Comparison of ENCODE assay signal across 20 cellular contexts in the genomic region with DNA sequence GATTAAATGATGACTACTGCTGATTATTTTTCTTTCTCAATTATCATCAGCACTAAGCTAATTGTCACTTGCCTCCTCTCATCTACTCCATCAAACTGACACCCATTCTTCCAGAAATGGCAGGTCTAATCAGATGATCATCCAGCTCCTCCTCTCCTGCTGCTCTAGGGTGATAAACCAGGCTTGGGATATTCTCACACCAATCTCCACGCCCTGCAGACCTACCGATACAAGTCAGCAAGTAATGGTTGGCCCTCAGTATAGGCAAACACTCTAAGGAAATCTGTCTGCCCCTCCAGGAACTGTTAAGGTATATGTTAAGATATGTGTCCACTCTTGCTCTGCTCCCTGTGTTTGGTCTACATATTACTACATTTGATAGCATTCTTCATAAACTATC. TPM values are rescaled to one million over a fixed set of nuclear protein-coding genes. Genes with fewer than 3 reads are reported as not detected.
"Had no signal": no experiment of that assay in that cellular context is flagged by ENCODE, and none has a peak within 500 bp of the region (broad histone marks: within the 10 kb centered on the region; RNA-seq: fewer than 3 reads in every experiment).

No MANE protein-coding gene starts in this region.

- H3K27me3 ChIP-seq: esophagus muscularis mucosa, gastrocnemius medialis, heart right ventricle, neutrophil, tibial artery, upper lobe of left lung, vagina had no signal

- H3K36me3 Mint-ChIP-seq: naive thymus-derived CD4-positive, alpha-beta T cell; stimulated activated memory B cell treated with anti-CD40 and anti-IgM and Interleukin-4, amounts not matched to agents 10 μg/mL and 1 μg/mL and 100 μg/mL, for 72 hours had no signal

- H3K9me3 Mint-ChIP-seq: nephron progenitor cell had no signal

- DNase-seq: dermis blood vessel endothelial cell; gastrocnemius medialis; heart right ventricle; hypothalamus; kidney glomerular epithelial cell; naive thymus-derived CD4-positive, alpha-beta T cell; nephron progenitor cell; spleen; stimulated activated CD4-positive, alpha-beta T cell treated with anti-CD3 and anti-CD28 coated beads, Interleukin-15, amount 100 ng/mL, for 24 hours; stimulated activated CD4-positive, alpha-beta T cell treated with anti-CD3 and anti-CD28 coated beads, Interleukin-1b, Interleukin-23, amount 100 ng/mL, for 48 hours; stimulated activated CD4-positive, alpha-beta T cell treated with anti-CD3 and anti-CD28 coated beads, Interleukin-4, amount 100 ng/mL, for 24 hours; tibial artery; upper lobe of left lung had no signal

- H3K4me3 ChIP-seq: esophagus muscularis mucosa, gastrocnemius medialis, heart right ventricle, spleen, tibial artery, upper lobe of left lung, vagina had no signal

- H3K27ac ChIP-seq: esophagus muscularis mucosa, gastrocnemius medialis, heart right ventricle, neutrophil, spleen, tibial artery, upper lobe of left lung, vagina had no signal

- H3K4me1 ChIP-seq: esophagus muscularis mucosa, heart right ventricle, spleen, tibial artery, upper lobe of left lung, vagina had no signal

- H3K4me1 Mint-ChIP-seq: naive thymus-derived CD4-positive, alpha-beta T cell; nephron progenitor cell; stimulated activated memory B cell treated with anti-CD40 and anti-IgM and Interleukin-4, amounts not matched to agents 10 μg/mL and 1 μg/mL and 100 μg/mL, for 72 hours had no signal

- H3K9me3 ChIP-seq: esophagus muscularis mucosa, gastrocnemius medialis, heart right ventricle, neutrophil, spleen, tibial artery, upper lobe of left lung, vagina had no signal

- H3K36me3 ChIP-seq: esophagus muscularis mucosa, gastrocnemius medialis, heart right ventricle, neutrophil, spleen, tibial artery, upper lobe of left lung, vagina had no signal

- H3K27ac Mint-ChIP-seq: naive thymus-derived CD4-positive, alpha-beta T cell; nephron progenitor cell; stimulated activated memory B cell treated with anti-CD40 and anti-IgM and Interleukin-4, amounts not matched to agents 10 μg/mL and 1 μg/mL and 100 μg/mL, for 72 hours; stimulated activated naive CD8-positive, alpha-beta T cell treated with anti-CD3 and anti-CD28 coated beads, Interleukin-15, Interleukin-2, amounts not matched to agents 100 ng/mL and 50 ng/mL, for 24 hours had no signal

- H3K4me3 Mint-ChIP-seq: naive thymus-derived CD4-positive, alpha-beta T cell; nephron progenitor cell; stimulated activated memory B cell treated with anti-CD40 and anti-IgM and Interleukin-4, amounts not matched to agents 10 μg/mL and 1 μg/mL and 100 μg/mL, for 72 hours; stimulated activated naive CD8-positive, alpha-beta T cell treated with anti-CD3 and anti-CD28 coated beads, Interleukin-15, Interleukin-2, amounts not matched to agents 100 ng/mL and 50 ng/mL, for 24 hours had no signal

- FAIRE-seq: islet of Langerhans had no signal

- ATAC-seq: gastrocnemius medialis; heart right ventricle; naive thymus-derived CD4-positive, alpha-beta T cell; sciatic nerve; stimulated activated memory B cell treated with anti-CD40 and anti-IgM and Interleukin-4, amounts not matched to agents 10 μg/mL and 1 μg/mL and 100 μg/mL, for 72 hours had no signal

RNA-seq across cellular contexts. Expression of a gene that starts 36.3 kb away (rescaled TPM):
- polyA plus RNA-seq: naive thymus-derived CD4-positive, alpha-beta T cell had no signal
